21 cellular contexts compared by ENCODE assay signal in the genomic region with DNA sequence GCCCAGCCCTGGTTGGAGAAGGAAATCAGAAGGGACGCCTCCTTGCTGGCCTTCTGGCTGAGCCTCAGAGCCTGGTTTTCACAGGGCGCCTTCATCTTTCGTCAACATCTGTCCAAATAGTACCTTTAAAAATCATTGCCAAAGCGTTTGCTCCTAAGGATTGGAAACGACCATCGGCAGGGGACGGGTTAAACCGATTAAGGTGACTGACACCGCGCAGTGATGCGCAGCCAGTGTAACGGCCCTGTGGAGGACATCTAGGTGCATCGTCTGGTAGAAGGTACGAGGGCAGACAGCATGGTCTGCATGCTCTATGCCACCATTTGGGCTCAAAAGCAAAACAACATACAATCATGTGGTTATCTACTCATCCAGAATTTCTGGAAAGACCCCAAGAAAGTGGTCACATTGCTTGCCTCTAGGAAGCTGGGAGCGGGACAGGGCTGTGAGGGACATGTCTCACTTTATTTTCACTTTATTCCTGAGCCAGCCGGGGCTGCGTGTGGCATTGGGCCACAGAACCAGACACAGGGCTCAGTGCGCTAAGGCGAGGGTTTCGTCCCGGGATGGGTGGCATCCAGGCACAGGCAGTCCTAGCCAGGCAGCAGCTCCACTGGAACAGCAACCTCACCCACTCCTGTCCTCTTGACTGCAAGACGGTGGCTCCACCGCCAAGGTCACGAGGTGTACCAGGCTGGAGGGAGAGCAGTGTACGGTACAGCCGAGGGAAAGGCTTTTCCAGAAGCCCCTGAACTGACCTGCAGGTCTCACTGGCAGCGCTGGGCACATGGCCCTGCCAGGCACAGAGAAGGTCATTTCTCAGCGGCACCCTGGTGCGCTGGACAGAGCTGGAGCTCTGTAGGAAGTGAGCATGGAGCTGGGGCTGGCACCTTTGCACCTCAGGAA. TPM values are rescaled to one million over a fixed set of nuclear protein-coding genes. Genes with fewer than 3 reads are reported as not detected.
DNase-seq lines count a peak whose midpoint lies in the region; ATAC-seq, FAIRE-seq and TF ChIP-seq lines count a peak whose summit lies in the region.
"Had no signal": no experiment of that assay in that cellular context is flagged by ENCODE, and none has a peak within 500 bp of the region (broad histone marks: within the 10 kb centered on the region; RNA-seq: fewer than 3 reads in every experiment).

No MANE protein-coding gene starts in this region.

- peak; percentile 30 for DNase-seq in DMS53 (lab: John Stamatoyannopoulos, UW)
- no peak for DNase-seq in DMS53 treated with DMSO at 0.1 percent for 48 hours (lab: John Stamatoyannopoulos, UW; ENCODE audit: unreplicated experiment)
- DNase-seq in K562 (ENCODE audit: extremely low read depth in 1 of 4, low spot score in 3 of 4) = no peak
- no peak for DNase-seq in left lobe of liver (ENCODE audit: low spot score)
- DNase-seq in NCI-H1436 (lab: John Stamatoyannopoulos, UW) = no peak
- no peak for DNase-seq in T-helper 17 cell
- DNase-seq: DMS79 treated with DMSO at 0.1 percent for 48 hours, KG1, MM.1S, NCI-H510A, SIG-M5 had no signal

- POLR2A ChIA-PET in K562 (lab: Yijun Ruan, JAX) = interaction anchor here (0.8 to 2.0 kb wide), 5 partner anchors 8 to 159 kb away, joined by 3 to 6 read pairs (median 3); no protein-coding TSS in a partner anchor

- peak overlapping the region; percentile 67 for H3K4me2 ChIP-seq in K562 (ENCODE audit: insufficient read depth, low read length)

- H3K4me1 Mint-ChIP-seq in T-helper 17 cell = peaks cover 3% of the 10 kb centered on the region
- H3K4me1 Mint-ChIP-seq: CD8-positive, alpha-beta memory T cell had no signal

- no peak for TF ChIP-seq EP300 in K562 (IDR thresholded peaks at IDR 0.05; ENCODE audit: low read length)

- H3K27ac ChIP-seq in K562 (ENCODE audit: extremely low read depth, low read depth, low read length) = no peak overlapping the region; the same call in 2 of the 3 replicates
- H3K27ac ChIP-seq: HL-60, SK-N-MC had no signal

- H3K9ac ChIP-seq in K562 (ENCODE audit: insufficient read depth in 1 of 2, low read depth in 2 of 2, low read length in 2 of 2) = peak overlapping the region in 1 of 2 experiments; percentile 71; a peak in 2 of 4 replicates

- no peaks in the 10 kb centered on the region for H3K9me1 ChIP-seq in K562 (ENCODE audit: control insufficient read depth, insufficient read depth, low read length)

- FAIRE-seq in K562 (lab: Jason Lieb, UNC) = no peak
- FAIRE-seq: RCC 7860 had no signal

- no peak for TF ChIP-seq POLR2A in K562 (conservative IDR thresholded peaks at IDR 0.05)

- H3K36me3 Mint-ChIP-seq in T-helper 17 cell (ENCODE audit: low read depth) = no peaks in the 10 kb centered on the region
- H3K36me3 Mint-ChIP-seq: CD14-positive monocyte; CD8-positive, alpha-beta memory T cell had no signal

- TF ChIP-seq RAD21 in K562 (CRISPR knock-in tag; conservative IDR thresholded peaks at IDR 0.05 in 1 of 2, IDR thresholded peaks at IDR 0.05 in 1 of 2) = no peak

- CTCF ChIA-PET in K562 (lab: Yijun Ruan, JAX; ENCODE audit: low intra/inter-chr PET ratio) = no interaction called here

- WGBS in K562 (ENCODE audit: insufficient coverage, low coverage, missing lambda C conversion rate) = 21% methylated on average over 29 of the region's 29 CpGs

- H3K9me3 ChIP-seq in K562 (replicated peaks; ENCODE audit: control insufficient read depth, insufficient read depth, low read depth, low read length) (no peaks in the 10 kb centered on the region; the same call in 1 of the 2 replicates), T-helper 17 cell (ENCODE audit: control insufficient read depth, low read length, poor library complexity, severe bottlenecking) (no peaks in the 10 kb centered on the region)
- H3K9me3 ChIP-seq: BE2C had no signal

- no peak overlapping the region for H3K4me3 ChIP-seq in K562
- H3K4me3 ChIP-seq: SK-N-MC had no signal

- H3K27me3 ChIP-seq in K562 (ENCODE audit: control insufficient read depth in 2 of 2, insufficient read depth in 2 of 2, low read length in 2 of 2) = peaks cover 13 to 56% of the 10 kb centered on the region in 2 experiments; a peak in 4 of 5 replicates
- H3K27me3 ChIP-seq: BE2C had no signal

- H3K36me3 ChIP-seq in K562 (ENCODE audit: control insufficient read depth, insufficient read depth, low read length) = no peaks in the 10 kb centered on the region
- H3K36me3 ChIP-seq: BE2C had no signal

- H3K4me3 Mint-ChIP-seq in T-helper 17 cell = no peak overlapping the region
- H3K4me3 Mint-ChIP-seq: CD14-positive monocyte; CD8-positive, alpha-beta memory T cell had no signal

- no peak overlapping the region for H3K27ac Mint-ChIP-seq in T-helper 17 cell

- intact Hi-C loops in K562 (cut with micrococcal nuclease) = loop anchor here (10.0 kb wide), 1 partner anchor 147 kb away; no protein-coding TSS in a partner anchor

- H3K27me3 Mint-ChIP-seq in T-helper 17 cell = peaks cover 11% of the 10 kb centered on the region

- in situ Hi-C loops in K562 (cut with MboI) = no loop called here

- peak overlapping the region; percentile 96; the same call in 1 of the 2 replicates for H2AFZ ChIP-seq in K562 (ENCODE audit: low read depth, low read length)

- TF ChIP-seq CTCF in K562 (IDR thresholded peaks at IDR 0.05 in 2 of 3, conservative IDR thresholded peaks at IDR 0.05 in 1 of 3; ENCODE audit: insufficient read depth in 2 of 3, low read depth in 1 of 3, low read length in 3 of 3) = no peak

- 0 out of 2 replicates have a peak, but pooled peaks cover 4% of the 10 kb centered on the region for H4K20me1 ChIP-seq in K562 (replicated peaks; ENCODE audit: control insufficient read depth, insufficient read depth, low read length)

- H3K79me2 ChIP-seq in K562 (ENCODE audit: control insufficient read depth, insufficient read depth, low read length) = no peaks in the 10 kb centered on the region

- peaks cover 4 to 33% of the 10 kb centered on the region in 2 experiments; a peak in 4 of 5 replicates for H3K4me1 ChIP-seq in K562 (replicated peaks in 1 of 2; ENCODE audit: control insufficient read depth in 2 of 2, insufficient read depth in 2 of 2, low read length in 2 of 2)
- H3K4me1 ChIP-seq: BE2C had no signal

- ATAC-seq in K562 (no peak), left lobe of liver (peak; percentile 28), HG02852 (IDR thresholded peaks at IDR 0.05; ENCODE audit: unreplicated experiment) (no peak), GM19328 (IDR thresholded peaks at IDR 0.05; ENCODE audit: unreplicated experiment) (no peak), T-helper 17 cell (no peak)

- BruUV-seq in K562 (replicated peaks; lab: Mats Ljungman, UMichigan) = no TSS peak

TF ChIP-seq in K562, 482 proteins besides CTCF, POLR2A, EP300 and RAD21 (continues in another document):
- TF ChIP-seq DLX4 (CRISPR knock-in tag; IDR thresholded peaks at IDR 0.05) (no peak), EZH2 (IDR thresholded peaks at IDR 0.05; ENCODE audit: borderline replicate concordance, low read depth, low read length) (no peak), KLF13 (tag; IDR thresholded peaks at IDR 0.05; ENCODE audit: borderline replicate concordance, low read depth) (no peak), ZNF140 (CRISPR knock-in tag; IDR thresholded peaks at IDR 0.05) (no peak), MTA1 (IDR thresholded peaks at IDR 0.05; ENCODE audit: borderline replicate concordance) (no peak)
- TF ChIP-seq, protein P1, sequence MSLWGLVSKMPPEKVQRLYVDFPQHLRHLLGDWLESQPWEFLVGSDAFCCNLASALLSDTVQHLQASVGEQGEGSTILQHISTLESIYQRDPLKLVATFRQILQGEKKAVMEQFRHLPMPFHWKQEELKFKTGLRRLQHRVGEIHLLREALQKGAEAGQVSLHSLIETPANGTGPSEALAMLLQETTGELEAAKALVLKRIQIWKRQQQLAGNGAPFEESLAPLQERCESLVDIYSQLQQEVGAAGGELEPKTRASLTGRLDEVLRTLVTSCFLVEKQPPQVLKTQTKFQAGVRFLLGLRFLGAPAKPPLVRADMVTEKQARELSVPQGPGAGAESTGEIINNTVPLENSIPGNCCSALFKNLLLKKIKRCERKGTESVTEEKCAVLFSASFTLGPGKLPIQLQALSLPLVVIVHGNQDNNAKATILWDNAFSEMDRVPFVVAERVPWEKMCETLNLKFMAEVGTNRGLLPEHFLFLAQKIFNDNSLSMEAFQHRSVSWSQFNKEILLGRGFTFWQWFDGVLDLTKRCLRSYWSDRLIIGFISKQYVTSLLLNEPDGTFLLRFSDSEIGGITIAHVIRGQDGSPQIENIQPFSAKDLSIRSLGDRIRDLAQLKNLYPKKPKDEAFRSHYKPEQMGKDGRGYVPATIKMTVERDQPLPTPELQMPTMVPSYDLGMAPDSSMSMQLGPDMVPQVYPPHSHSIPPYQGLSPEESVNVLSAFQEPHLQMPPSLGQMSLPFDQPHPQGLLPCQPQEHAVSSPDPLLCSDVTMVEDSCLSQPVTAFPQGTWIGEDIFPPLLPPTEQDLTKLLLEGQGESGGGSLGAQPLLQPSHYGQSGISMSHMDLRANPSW (CRISPR knock-in tag; IDR thresholded peaks at IDR 0.05) = no peak

RNA-seq across cellular contexts. Expression of gene JPH3, which starts 40.9 kb away (rescaled TPM):
- 0.07 TPM in 1 of 2 replicates, not detected in the other for total RNA-seq in K562 (2011; cell fraction: chromatin; rRNA removed; ENCODE audit: low replicate concordance)
- 0.17 TPM in 1 of 2 replicates, not detected in the other for total RNA-seq in K562 (2011; cell fraction: nucleolus; rRNA removed)
- not detected in 2 replicates for total RNA-seq in K562 (2011; cell fraction: nucleoplasm; rRNA removed)
- not detected in 2 replicates for total RNA-seq in K562 (2014; rRNA removed)
- not detected in 2 replicates for total RNA-seq in K562 (2014; rRNA removed; fragmentation: Illumina TruSeq; extraction: Trizol)
- total RNA-seq in K562 (2015; rRNA removed; fragmentation: Illumina TruSeq; extraction: Trizol) = not detected in 2 replicates
- 0.07 TPM in 1 of 2 replicates, not detected in the other for total RNA-seq in K562 (2021)
- 0.04 TPM in 1 of 2 replicates, not detected in the other for polyA plus RNA-seq in K562 (2011; rRNA removed)
- 0.03 TPM in 1 of 2 replicates, not detected in the other for polyA plus RNA-seq in K562 (2011; cell fraction: cytosol; rRNA removed)
- polyA plus RNA-seq in K562 (2011; cell fraction: nucleus; rRNA removed) = not detected in 2 replicates
- 0.04 and 0.07 TPM in 2 replicates for polyA plus RNA-seq in K562 (2012)
- not detected in 2 replicates for polyA plus RNA-seq in K562 (2014; fragmentation: Illumina TruSeq; extraction: Trizol)
- not detected for polyA plus RNA-seq in K562 (2014; fragmentation: Nextera tagmentation; extraction: Ambion mirVana)
- 0.01 TPM in 1 of 2 replicates, not detected in the other for polyA plus RNA-seq in K562 (2014; rRNA removed)
- polyA minus RNA-seq in K562 (2011; rRNA and poly(A)+ RNA removed) = not detected in 2 replicates
- not detected in 2 replicates for polyA minus RNA-seq in K562 (2011; cell fraction: cytosol; rRNA and poly(A)+ RNA removed)
- polyA minus RNA-seq in K562 (2011; cell fraction: nucleus; rRNA and poly(A)+ RNA removed) = not detected in 2 replicates
- not detected for total RNA-seq in left lobe of liver
- under 1 TPM in 1 of 2 donors, not detected in 1; 0.08 TPM for total RNA-seq in T-helper 17 cell
- total RNA-seq: CD8-positive, alpha-beta memory T cell; HT-29; OCI-LY7 had no signal
- polyA plus RNA-seq: CD14-positive monocyte; CD8-positive, alpha-beta memory T cell had no signal
